In the genomic region with DNA sequence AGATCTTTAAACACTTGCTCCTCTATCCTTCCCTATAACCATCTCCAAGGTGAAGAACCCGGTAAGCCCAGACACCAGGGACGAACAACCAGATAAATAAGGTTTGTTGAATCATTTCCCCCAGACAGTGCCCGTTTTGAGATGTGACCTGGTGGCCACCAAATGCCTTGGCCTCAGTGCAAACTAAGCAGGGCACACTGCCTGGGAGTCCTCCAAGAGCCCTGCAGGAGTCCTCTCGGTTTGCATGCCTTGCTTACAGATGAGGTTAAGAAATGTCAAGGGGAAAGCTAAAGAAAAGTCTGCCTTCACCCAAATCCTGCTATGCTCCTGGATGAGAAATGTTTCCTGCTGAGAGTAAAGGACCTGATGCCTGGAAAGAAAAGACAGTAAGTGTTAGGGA, we compare ENCODE assay signal across 16 cellular contexts. TPM values are rescaled to one million over a fixed set of nuclear protein-coding genes. Genes with fewer than 3 reads are reported as not detected.
DNase-seq lines count a peak whose midpoint lies in the region; ATAC-seq and TF ChIP-seq lines count a peak whose summit lies in the region.
"Had no signal": no experiment of that assay in that cellular context is flagged by ENCODE, and none has a peak within 500 bp of the region (broad histone marks: within the 10 kb centered on the region; RNA-seq: fewer than 3 reads in every experiment).

No MANE protein-coding gene starts in this region.

- no peak for ATAC-seq in gastrocnemius medialis
- ATAC-seq: A549, GM12878, HepG2 had no signal

- no peak for TF ChIP-seq CTCF in gastrocnemius medialis (IDR thresholded peaks at IDR 0.05 in 4 of 5, conservative IDR thresholded peaks at IDR 0.05 in 1 of 5)

- no peak for TF ChIP-seq POLR2A in gastrocnemius medialis (IDR thresholded peaks at IDR 0.05)

- no peak overlapping the region for H3K4me3 ChIP-seq in gastrocnemius medialis
- H3K4me3 ChIP-seq: A549, GM12878, HAP-1 had no signal

- H3K27ac ChIP-seq in gastrocnemius medialis, result no peak overlapping the region
- H3K27ac ChIP-seq: 22Rv1, A549, C4-2B had no signal

- H3K27me3 ChIP-seq in gastrocnemius medialis, result no peaks in the 10 kb centered on the region

- H3K4me1 ChIP-seq in gastrocnemius medialis, result no peaks in the 10 kb centered on the region
- H3K4me1 ChIP-seq: A549, Caco-2, HAP-1 had no signal

- no peaks in the 10 kb centered on the region for H3K9me3 ChIP-seq in gastrocnemius medialis
- H3K9me3 ChIP-seq: A549, Caco-2, HAP-1 had no signal

- no peaks in the 10 kb centered on the region for H3K36me3 ChIP-seq in gastrocnemius medialis
- H3K36me3 ChIP-seq: HAP-1 had no signal

- in situ Hi-C loops in gastrocnemius medialis (cut with MboI; ENCODE audit: low sequenced_read_pairs in 4 of 4), result no loop called here

- peak; percentile 42 for DNase-seq in DMS79 treated with DMSO at 0.1 percent for 48 hours (lab: John Stamatoyannopoulos, UW)
- no peak for DNase-seq in DMS79 (lab: John Stamatoyannopoulos, UW)
- DNase-seq in cerebellum (ENCODE audit: low spot score), result peak; percentile 20
- peak; percentile 29 for DNase-seq in medulla oblongata (ENCODE audit: extremely low spot score)
- DNase-seq in NOMO-1 (lab: John Stamatoyannopoulos, UW; ENCODE audit: unreplicated experiment in 2 of 2), result no peak
- no peak for DNase-seq in gastrocnemius medialis
- DNase-seq in NCI-H748 (lab: John Stamatoyannopoulos, UW; ENCODE audit: unreplicated experiment), result no peak
- DNase-seq: AML-193; Caco-2; CD4-positive, alpha-beta T cell had no signal

- intact Hi-C loops in gastrocnemius medialis (cut with DNase I; ENCODE audit: low total_unique reads), result no loop called here

RNA-seq across cellular contexts. Expression of gene SLIT1, which starts 31.6 kb away (rescaled TPM):
- total RNA-seq in cerebellum (23.2 TPM), gastrocnemius medialis (under 1 TPM in 2 of 4 donors, not detected in 2; 0.10 to 0.13 TPM)

Comparison
In these comparisons a context has a peak if more than half of its experiments do, and no peak if none do; other contexts are left out.
1. DNase-seq: peak in DMS79 treated with DMSO at 0.1 percent for 48 hours (single experiment), cerebellum (single experiment) and medulla oblongata (single experiment); none in DMS79 (single experiment), NOMO-1 (0 of 2), gastrocnemius medialis (0 of 2) and NCI-H748 (single experiment).
2. RNA of gene SLIT1, which starts 31.6 kb away (total RNA-seq): 23.2 TPM in cerebellum (single experiment); 0.10 to 0.13 TPM in gastrocnemius medialis; every median in the first group is over 10 times any median in the second.